Comparison of ENCODE assay signal across 1 cellular context in the genomic region with DNA sequence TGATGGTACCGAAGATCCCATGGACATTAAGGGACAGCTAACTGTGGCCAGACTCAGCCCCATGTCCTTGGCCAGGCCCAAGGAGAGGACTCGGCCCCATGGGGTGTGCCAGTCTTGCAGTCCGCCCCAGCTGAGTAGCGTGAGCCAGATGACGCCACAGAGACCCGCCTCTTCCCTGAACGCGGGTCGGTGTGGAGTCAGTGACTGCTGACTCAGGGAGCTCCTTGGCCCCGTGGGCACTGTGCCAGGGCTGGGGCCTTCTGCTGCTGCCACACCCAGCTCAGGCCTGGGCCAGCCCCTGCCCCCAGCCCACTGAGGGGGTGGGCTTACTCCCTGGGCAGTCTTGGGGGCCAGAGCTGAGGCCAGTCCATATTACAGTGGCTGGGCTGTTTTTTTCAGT.
TF ChIP-seq lines count a peak whose summit lies in the region.

No MANE protein-coding gene starts in this region.

TF ChIP-seq in HepG2, 621 proteins besides CTCF, POLR2A, EP300 and RAD21 (continued from another document):
- TF ChIP-seq, protein P1, sequence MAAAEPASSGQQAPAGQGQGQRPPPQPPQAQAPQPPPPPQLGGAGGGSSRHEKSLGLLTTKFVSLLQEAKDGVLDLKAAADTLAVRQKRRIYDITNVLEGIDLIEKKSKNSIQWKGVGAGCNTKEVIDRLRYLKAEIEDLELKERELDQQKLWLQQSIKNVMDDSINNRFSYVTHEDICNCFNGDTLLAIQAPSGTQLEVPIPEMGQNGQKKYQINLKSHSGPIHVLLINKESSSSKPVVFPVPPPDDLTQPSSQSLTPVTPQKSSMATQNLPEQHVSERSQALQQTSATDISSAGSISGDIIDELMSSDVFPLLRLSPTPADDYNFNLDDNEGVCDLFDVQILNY (CRISPR knock-in tag; conservative IDR thresholded peaks at IDR 0.05): no peak
